In the genomic region with DNA sequence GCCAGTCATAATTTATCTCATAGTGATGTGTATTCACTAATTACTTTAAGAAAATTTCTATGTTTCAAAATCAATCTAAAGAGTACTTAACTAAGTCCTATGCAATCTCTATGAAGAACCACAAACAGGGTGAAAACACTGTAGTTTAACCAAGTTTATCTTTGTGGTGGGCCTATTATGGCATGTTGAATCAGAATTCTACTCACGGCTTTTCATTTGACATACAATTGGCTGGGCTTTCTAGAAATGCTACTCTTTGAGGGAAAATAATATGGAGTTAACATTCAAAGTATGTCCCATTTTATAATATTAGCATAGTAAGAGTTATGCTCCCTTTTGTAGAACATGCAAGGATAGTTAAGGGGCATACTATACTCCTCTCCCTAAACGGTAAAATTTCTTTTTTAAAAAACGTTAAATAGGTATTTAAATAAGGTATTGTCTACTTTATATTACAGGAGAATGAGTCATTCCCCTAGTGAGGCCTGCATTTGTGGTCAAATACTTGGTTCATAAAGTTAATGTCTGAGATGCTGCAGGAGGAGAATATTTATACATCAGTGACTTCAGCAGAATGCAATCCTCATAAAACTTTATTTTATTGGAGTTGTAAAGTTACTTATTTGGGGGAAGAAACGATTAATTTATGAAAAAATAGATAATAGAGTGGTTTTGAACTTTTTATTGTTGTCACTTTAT, we compare ENCODE assay signal across 1 cellular context.
TF ChIP-seq lines count a peak whose summit lies in the region.

No MANE protein-coding gene starts in this region.

TF ChIP-seq in WTC11, 78 proteins besides CTCF, POLR2A, EP300 and RAD21 (continued from another document):
- TF ChIP-seq, protein P1, sequence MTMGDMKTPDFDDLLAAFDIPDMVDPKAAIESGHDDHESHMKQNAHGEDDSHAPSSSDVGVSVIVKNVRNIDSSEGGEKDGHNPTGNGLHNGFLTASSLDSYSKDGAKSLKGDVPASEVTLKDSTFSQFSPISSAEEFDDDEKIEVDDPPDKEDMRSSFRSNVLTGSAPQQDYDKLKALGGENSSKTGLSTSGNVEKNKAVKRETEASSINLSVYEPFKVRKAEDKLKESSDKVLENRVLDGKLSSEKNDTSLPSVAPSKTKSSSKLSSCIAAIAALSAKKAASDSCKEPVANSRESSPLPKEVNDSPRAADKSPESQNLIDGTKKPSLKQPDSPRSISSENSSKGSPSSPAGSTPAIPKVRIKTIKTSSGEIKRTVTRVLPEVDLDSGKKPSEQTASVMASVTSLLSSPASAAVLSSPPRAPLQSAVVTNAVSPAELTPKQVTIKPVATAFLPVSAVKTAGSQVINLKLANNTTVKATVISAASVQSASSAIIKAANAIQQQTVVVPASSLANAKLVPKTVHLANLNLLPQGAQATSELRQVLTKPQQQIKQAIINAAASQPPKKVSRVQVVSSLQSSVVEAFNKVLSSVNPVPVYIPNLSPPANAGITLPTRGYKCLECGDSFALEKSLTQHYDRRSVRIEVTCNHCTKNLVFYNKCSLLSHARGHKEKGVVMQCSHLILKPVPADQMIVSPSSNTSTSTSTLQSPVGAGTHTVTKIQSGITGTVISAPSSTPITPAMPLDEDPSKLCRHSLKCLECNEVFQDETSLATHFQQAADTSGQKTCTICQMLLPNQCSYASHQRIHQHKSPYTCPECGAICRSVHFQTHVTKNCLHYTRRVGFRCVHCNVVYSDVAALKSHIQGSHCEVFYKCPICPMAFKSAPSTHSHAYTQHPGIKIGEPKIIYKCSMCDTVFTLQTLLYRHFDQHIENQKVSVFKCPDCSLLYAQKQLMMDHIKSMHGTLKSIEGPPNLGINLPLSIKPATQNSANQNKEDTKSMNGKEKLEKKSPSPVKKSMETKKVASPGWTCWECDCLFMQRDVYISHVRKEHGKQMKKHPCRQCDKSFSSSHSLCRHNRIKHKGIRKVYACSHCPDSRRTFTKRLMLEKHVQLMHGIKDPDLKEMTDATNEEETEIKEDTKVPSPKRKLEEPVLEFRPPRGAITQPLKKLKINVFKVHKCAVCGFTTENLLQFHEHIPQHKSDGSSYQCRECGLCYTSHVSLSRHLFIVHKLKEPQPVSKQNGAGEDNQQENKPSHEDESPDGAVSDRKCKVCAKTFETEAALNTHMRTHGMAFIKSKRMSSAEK (CRISPR knock-in tag; IDR thresholded peaks at IDR 0.05; ENCODE audit: borderline replicate concordance) = no peak
- TF ChIP-seq ZBTB21 (CRISPR knock-in tag; IDR thresholded peaks at IDR 0.05; ENCODE audit: borderline replicate concordance) (no peak), TEAD1 (CRISPR knock-in tag; IDR thresholded peaks at IDR 0.05) (no peak), FOXK1 (CRISPR knock-in tag; IDR thresholded peaks at IDR 0.05) (no peak), NR2C2 (CRISPR knock-in tag; IDR thresholded peaks at IDR 0.05) (no peak), PRRX2 (CRISPR knock-in tag; IDR thresholded peaks at IDR 0.05) (no peak), ZNF416 (CRISPR knock-in tag; IDR thresholded peaks at IDR 0.05) (no peak)
- TF ChIP-seq, protein P2, sequence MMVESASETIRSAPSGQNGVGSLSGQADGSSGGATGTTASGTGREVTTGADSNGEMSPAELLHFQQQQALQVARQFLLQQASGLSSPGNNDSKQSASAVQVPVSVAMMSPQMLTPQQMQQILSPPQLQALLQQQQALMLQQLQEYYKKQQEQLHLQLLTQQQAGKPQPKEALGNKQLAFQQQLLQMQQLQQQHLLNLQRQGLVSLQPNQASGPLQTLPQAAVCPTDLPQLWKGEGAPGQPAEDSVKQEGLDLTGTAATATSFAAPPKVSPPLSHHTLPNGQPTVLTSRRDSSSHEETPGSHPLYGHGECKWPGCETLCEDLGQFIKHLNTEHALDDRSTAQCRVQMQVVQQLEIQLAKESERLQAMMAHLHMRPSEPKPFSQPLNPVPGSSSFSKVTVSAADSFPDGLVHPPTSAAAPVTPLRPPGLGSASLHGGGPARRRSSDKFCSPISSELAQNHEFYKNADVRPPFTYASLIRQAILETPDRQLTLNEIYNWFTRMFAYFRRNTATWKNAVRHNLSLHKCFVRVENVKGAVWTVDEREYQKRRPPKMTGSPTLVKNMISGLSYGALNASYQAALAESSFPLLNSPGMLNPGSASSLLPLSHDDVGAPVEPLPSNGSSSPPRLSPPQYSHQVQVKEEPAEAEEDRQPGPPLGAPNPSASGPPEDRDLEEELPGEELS (CRISPR knock-in tag; IDR thresholded peaks at IDR 0.05) = no peak
- TF ChIP-seq, protein P3, sequence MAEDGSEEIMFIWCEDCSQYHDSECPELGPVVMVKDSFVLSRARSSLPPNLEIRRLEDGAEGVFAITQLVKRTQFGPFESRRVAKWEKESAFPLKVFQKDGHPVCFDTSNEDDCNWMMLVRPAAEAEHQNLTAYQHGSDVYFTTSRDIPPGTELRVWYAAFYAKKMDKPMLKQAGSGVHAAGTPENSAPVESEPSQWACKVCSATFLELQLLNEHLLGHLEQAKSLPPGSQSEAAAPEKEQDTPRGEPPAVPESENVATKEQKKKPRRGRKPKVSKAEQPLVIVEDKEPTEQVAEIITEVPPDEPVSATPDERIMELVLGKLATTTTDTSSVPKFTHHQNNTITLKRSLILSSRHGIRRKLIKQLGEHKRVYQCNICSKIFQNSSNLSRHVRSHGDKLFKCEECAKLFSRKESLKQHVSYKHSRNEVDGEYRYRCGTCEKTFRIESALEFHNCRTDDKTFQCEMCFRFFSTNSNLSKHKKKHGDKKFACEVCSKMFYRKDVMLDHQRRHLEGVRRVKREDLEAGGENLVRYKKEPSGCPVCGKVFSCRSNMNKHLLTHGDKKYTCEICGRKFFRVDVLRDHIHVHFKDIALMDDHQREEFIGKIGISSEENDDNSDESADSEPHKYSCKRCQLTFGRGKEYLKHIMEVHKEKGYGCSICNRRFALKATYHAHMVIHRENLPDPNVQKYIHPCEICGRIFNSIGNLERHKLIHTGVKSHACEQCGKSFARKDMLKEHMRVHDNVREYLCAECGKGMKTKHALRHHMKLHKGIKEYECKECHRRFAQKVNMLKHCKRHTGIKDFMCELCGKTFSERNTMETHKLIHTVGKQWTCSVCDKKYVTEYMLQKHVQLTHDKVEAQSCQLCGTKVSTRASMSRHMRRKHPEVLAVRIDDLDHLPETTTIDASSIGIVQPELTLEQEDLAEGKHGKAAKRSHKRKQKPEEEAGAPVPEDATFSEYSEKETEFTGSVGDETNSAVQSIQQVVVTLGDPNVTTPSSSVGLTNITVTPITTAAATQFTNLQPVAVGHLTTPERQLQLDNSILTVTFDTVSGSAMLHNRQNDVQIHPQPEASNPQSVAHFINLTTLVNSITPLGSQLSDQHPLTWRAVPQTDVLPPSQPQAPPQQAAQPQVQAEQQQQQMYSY (CRISPR knock-in tag; IDR thresholded peaks at IDR 0.05) = no peak
